In the genomic region with DNA sequence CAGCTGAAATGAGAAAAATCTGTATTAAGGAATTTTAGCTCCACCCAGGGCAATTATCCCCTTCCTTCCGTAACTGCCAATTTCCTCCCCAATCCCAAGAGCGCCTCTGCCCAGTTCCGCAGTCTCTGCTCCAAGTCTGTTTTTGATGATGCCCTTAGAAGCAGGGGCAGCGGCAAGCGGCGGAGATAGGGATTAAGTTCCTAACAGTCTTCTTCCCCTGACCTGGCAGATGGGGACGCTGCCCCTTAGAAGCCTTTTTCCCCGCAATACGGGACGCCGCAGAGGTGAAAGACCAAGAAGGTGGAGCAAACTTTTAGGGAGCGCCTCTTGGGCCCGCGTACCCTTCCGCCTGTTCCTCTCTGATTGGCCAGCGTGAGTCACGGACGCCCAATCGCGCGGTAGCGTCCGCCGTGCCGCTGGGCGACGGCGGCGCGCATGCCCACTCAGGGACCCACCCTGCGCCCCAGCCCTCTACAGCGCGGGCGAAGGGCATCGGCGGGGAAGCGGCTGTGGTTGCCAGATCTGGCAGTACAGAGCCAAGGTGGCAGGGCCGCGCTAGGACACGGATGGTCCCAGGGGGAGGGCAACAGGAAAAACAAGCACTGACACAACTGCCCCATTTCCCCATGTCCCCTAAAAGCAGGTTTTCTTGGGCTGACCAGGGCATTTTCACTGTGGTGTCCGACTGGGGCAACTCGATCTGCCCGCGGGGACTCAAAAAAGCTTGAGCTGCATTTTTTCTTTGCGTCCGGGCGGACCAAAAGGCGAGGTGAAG, we compare ENCODE assay signal across 8 cellular contexts. TPM values are rescaled to one million over a fixed set of nuclear protein-coding genes. Genes with fewer than 3 reads are reported as not detected.
A peak's percentile ranks its signal among the peaks of the same experiment; 100 is the strongest.
DNase-seq lines count a peak whose midpoint lies in the region; ATAC-seq and TF ChIP-seq lines count a peak whose summit lies in the region.

No MANE protein-coding gene starts in this region.

- H3K4me1 ChIP-seq in prostate gland (replicated peaks) (peaks cover 13% of the 10 kb centered on the region), urinary bladder (ENCODE audit: insufficient read depth) (peaks cover 2% of the 10 kb centered on the region)

- DNase-seq in NCI-H146 treated with DMSO at 0.1 percent for 48 hours (lab: John Stamatoyannopoulos, UW; ENCODE audit: unreplicated experiment) (peak; percentile 85), T-helper 1 cell (peak; percentile 75 to 95 (median 78)), amygdala (lab: John Stamatoyannopoulos, UW) (peak; percentile 57 to 94 (median 86)), left ventricle myocardium superior (peak; percentile 96), prostate gland (ENCODE audit: low spot score) (peak; percentile 90)

- TF ChIP-seq POLR2A in GM15510 (IDR thresholded peaks at IDR 0.05; ENCODE audit: borderline replicate concordance, extremely low read depth, insufficient read length): peak; percentile 93
- peak; percentile 75 for TF ChIP-seq POLR2A in prostate gland (IDR thresholded peaks at IDR 0.05)

- H3K27me3 ChIP-seq in prostate gland (replicated peaks; ENCODE audit: insufficient read depth): no peaks in the 10 kb centered on the region

- intact Hi-C loops in left ventricle myocardium superior (cut with micrococcal nuclease) (no loop called here), prostate gland (cut with DNase I) (loop anchor here (10.0 kb wide), 1 partner anchor 231 kb away; a partner anchor contains a TSS)

- under 1% methylated on average over 48 of the region's 48 CpGs for WGBS in prostate gland
- WGBS in urinary bladder: under 1% methylated on average over 48 of the region's 48 CpGs

- H3K27ac ChIP-seq in prostate gland: peak overlapping the region; percentile 94 to 96
- peak overlapping the region; percentile 91 for H3K27ac ChIP-seq in urinary bladder (ENCODE audit: low read depth)

- H3K36me3 ChIP-seq in prostate gland (no peaks in the 10 kb centered on the region), urinary bladder (ENCODE audit: insufficient read depth) (no peaks in the 10 kb centered on the region)

- no peaks in the 10 kb centered on the region for H3K9me3 ChIP-seq in prostate gland

- ATAC-seq in HG02884 (IDR thresholded peaks at IDR 0.05; ENCODE audit: unreplicated experiment) (peak; percentile 54), left ventricle myocardium superior (peak; percentile 95)

- peak in 1 of 4 experiments; percentile 2 for TF ChIP-seq CTCF in prostate gland (IDR thresholded peaks at IDR 0.05)

- peak overlapping the region; percentile 65 to 73 for H3K4me3 ChIP-seq in prostate gland
- H3K4me3 ChIP-seq in urinary bladder (ENCODE audit: low read depth, low read length): peak overlapping the region; percentile 92

RNA-seq across cellular contexts. Expression of a gene that starts 0.8 kb away (rescaled TPM):
- total RNA-seq in left ventricle myocardium superior (43.5 TPM), prostate gland (10 to 100 TPM; 14.6 to 14.7 TPM), urinary bladder (78.6 TPM)
- 11.5 TPM for polyA plus RNA-seq in urinary bladder

Comparison
In these comparisons a context has a peak if more than half of its experiments do, and no peak if none do; other contexts are left out.
1. Peak in every context shown above with its lines: DNase-seq, ATAC-seq, H3K4me3 ChIP-seq and H3K27ac ChIP-seq.